Comparison of ENCODE assay signal across 20 cellular contexts in the genomic region with DNA sequence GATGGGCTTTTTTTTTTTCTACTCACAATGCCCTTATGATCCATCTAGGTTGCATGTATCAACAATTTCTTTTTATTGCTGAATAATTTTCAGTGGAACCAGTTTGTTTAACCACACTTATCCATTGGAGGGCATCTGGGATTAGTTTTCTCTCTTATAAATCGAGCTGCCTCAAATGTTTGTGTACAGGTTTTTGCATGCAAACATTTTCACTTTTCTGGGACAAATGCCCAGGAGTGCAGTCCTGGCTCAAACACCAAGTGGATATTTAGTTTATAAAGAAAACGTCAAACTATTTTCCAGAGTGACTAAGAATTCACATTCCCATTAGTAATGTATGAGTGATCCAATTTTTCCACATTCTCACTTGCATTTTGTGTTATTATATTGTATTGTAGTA.
A peak's percentile ranks its signal among the peaks of the same experiment; 100 is the strongest.
DNase-seq lines count a peak whose midpoint lies in the region; ATAC-seq and TF ChIP-seq lines count a peak whose summit lies in the region.
"Had no signal": no experiment of that assay in that cellular context is flagged by ENCODE, and none has a peak within 500 bp of the region (broad histone marks: within the 10 kb centered on the region; RNA-seq: fewer than 3 reads in every experiment).

No MANE protein-coding gene starts in this region.

- CTCF ChIA-PET in AG04450 (lab: Charles Lee): interaction anchor here (0.9 kb wide), 1 partner anchor 240 kb away, joined by 5 read pairs; no protein-coding TSS in a partner anchor

- no peaks in the 10 kb centered on the region for H3K36me3 ChIP-seq in body of pancreas (replicated peaks in 1 of 2; ENCODE audit: insufficient read depth in 1 of 2, low read depth in 2 of 2)
- H3K36me3 ChIP-seq: colonic mucosa had no signal

- H3K4me3 ChIP-seq in AG04450 (ENCODE audit: low read depth, low read length) (no peak overlapping the region), body of pancreas (no peak overlapping the region)
- H3K4me3 ChIP-seq: A549, colonic mucosa had no signal

- DNase-seq in AG04450 (ENCODE audit: low read depth, low spot score) (peak; percentile 76), H4 (ENCODE audit: low spot score) (peak; percentile 69), body of pancreas (no peak), left lobe of liver (ENCODE audit: low spot score) (no peak), GM19238 (ENCODE audit: insufficient read length, low spot score) (no peak), A172 (ENCODE audit: low spot score) (no peak)
- no peak for DNase-seq in stimulated activated CD4-positive, alpha-beta T cell treated with anti-CD3 and anti-CD28 coated beads, Interleukin-1b, Interleukin-23, amount 100 ng/mL, for 48 hours
- DNase-seq: colonic mucosa; head of caudate nucleus; NCI-H1417 treated with DMSO at 0.1 percent for 48 hours; NCI-H2171 treated with DMSO at 0.1 percent for 48 hours; NCI-H82; stimulated activated CD4-positive, alpha-beta T cell treated with anti-CD3 and anti-CD28 coated beads, Interleukin-15, amount 100 ng/mL, for 24 hours; stimulated activated naive CD4-positive, alpha-beta T cell treated with Interleukin-2 at 50 U/mL for 16 hours; trophoblast cell had no signal

- H3K9me3 ChIP-seq in AG04450 (ENCODE audit: control insufficient read depth, insufficient read depth, low read length): no peaks in the 10 kb centered on the region
- H3K9me3 ChIP-seq in body of pancreas: no peaks in the 10 kb centered on the region
- H3K9me3 ChIP-seq: A549, colonic mucosa had no signal

- TF ChIP-seq POLR2A in body of pancreas (IDR thresholded peaks at IDR 0.05): no peak

- peak; percentile 39; the same call in 1 of the 2 replicates for TF ChIP-seq CTCF in AG04450 (IDR thresholded peaks at IDR 0.05; ENCODE audit: low read depth, low read length)
- TF ChIP-seq CTCF in body of pancreas (IDR thresholded peaks at IDR 0.05): peak in 2 of 7 experiments; percentile 14 to 19

- H3K27ac ChIP-seq in AG04450 (ENCODE audit: low read depth, low read length) (no peak overlapping the region), body of pancreas (peak overlapping the region in 1 of 4 donors; percentile 17)
- H3K27ac ChIP-seq: A549, colonic mucosa, KMS-11 had no signal

- POLR2A ChIA-PET in AG04450 (lab: Yijun Ruan, JAX): no interaction called here

- intact Hi-C loops in body of pancreas (cut with DNase I): no loop called here

- H3K27me3 ChIP-seq in AG04450 (ENCODE audit: control insufficient read depth, insufficient read depth, low read length): no peaks in the 10 kb centered on the region
- no peaks in the 10 kb centered on the region for H3K27me3 ChIP-seq in body of pancreas
- H3K27me3 ChIP-seq: colonic mucosa had no signal

- WGBS in body of pancreas, 2 donors: 1 to 16% methylated on average over 2 of the region's 2 CpGs

- peak; percentile 38 for ATAC-seq in body of pancreas
- peak; percentile 54 for ATAC-seq in left lobe of liver
- no peak for ATAC-seq in HG02678 (IDR thresholded peaks at IDR 0.05; ENCODE audit: unreplicated experiment)
- ATAC-seq: A549; natural killer cell treated with Interleukin-12 subunit alpha and Interleukin-12 subunit beta and Interleukin-15 and Interleukin-18, amount 100 ng/mL, for 72 hours; Panc1 had no signal

- H3K4me1 ChIP-seq in body of pancreas: peaks cover 33% of the 10 kb centered on the region
- H3K4me1 ChIP-seq: A549, colonic mucosa had no signal

Comparison
In these comparisons a context has a peak if more than half of its experiments do, and no peak if none do; other contexts are left out.
1. DNase-seq: peak in AG04450 (single experiment) and H4 (single experiment); none in body of pancreas (0 of 4), left lobe of liver (single experiment), stimulated activated CD4-positive, alpha-beta T cell treated with anti-CD3 and anti-CD28 coated beads, Interleukin-1b, Interleukin-23, amount 100 ng/mL, for 48 hours (single experiment), GM19238 (single experiment) and A172 (single experiment).